In the genomic region with DNA sequence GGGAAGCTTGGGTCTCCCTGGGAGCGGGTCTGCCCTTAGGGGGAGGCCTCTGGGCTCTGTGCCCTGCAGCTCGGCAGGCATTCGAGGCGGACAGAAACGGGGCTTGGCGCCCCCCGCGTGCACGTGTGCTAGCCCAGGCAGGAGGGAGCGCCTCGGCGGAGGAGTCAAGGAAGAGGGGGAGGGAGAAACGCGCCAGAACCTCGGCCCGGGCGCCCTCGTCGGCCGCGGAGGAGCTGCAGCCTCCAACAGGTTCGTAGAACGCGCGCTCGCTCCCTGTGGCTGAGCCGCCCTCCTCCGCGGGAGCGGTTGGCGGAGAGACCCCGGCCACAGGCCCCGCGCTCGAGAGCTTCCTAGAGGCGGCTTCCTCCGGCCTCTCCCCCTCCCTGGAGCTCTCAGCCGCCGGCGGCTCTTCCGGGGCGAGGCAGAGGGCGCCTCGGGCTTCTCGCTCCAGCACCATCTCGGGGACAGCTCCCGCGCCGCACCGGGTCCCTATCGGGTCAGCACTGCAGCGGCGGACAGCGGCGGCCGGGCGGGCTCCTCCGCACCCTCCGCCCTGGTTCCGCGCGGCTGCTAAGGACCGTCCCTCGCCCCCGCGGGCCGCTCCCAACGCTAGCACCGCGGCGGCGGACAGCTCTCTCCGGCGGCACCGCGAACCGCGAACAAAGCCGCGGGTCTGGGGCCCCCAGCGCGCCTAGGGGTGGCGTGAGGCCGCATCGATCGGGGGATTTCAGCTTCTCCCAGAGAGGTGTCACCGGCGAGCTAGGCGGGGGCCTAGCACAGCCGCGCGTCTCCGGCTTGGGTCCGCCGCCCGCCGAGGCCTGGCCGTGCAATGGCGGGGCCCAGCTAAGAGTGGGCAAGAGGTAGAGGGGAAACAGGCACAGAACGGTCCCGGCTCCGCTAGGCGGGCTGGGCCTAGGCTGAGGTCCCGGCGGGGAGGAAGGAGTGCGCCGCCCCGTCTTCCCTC, we compare ENCODE assay signal across 8 cellular contexts.
A peak's percentile ranks its signal among the peaks of the same experiment; 100 is the strongest.
DNase-seq lines count a peak whose midpoint lies in the region; ATAC-seq and TF ChIP-seq lines count a peak whose summit lies in the region.

No MANE protein-coding gene starts in this region.

- H3K9me3 ChIP-seq in Panc1 (ENCODE audit: control insufficient read depth, insufficient read depth, low read depth, low read length): no peaks in the 10 kb centered on the region

- TF ChIP-seq CTCF in Panc1 (IDR thresholded peaks at IDR 0.05) (no peak), foreskin fibroblast (IDR thresholded peaks at IDR 0.05; ENCODE audit: low read depth, low read length) (no peak)

- H3K27me3 ChIP-seq in Panc1 (ENCODE audit: control insufficient read depth, insufficient read depth, low read length): peaks cover 21% of the 10 kb centered on the region

- H3K36me3 ChIP-seq in Panc1 (ENCODE audit: control insufficient read depth, insufficient read depth, low read length): no peaks in the 10 kb centered on the region

- no peak overlapping the region for H3K27ac ChIP-seq in Panc1 (ENCODE audit: low read length)

- ATAC-seq in HG03439 (IDR thresholded peaks at IDR 0.05; ENCODE audit: unreplicated experiment): peak; percentile 52
- ATAC-seq in Panc1: peak; percentile 92

- POLR2A ChIA-PET in Panc1 (lab: Charles Lee): interaction anchor here (1.1 kb wide), 1 partner anchor 35 kb away, joined by 3 read pairs; no protein-coding TSS in a partner anchor

- BruUV-seq in Panc1 (replicated peaks; lab: Mats Ljungman, UMichigan): no TSS peak

- H3K4me1 ChIP-seq in Panc1 (ENCODE audit: control insufficient read depth, insufficient read depth, low read length): peaks cover 6% of the 10 kb centered on the region; the same call in 1 of the 2 replicates

- peak overlapping the region in 1 of 2 experiments; percentile 17; a peak in 2 of 4 replicates for H3K4me3 ChIP-seq in Panc1 (ENCODE audit: low read depth in 2 of 2, low read length in 2 of 2)
- H3K4me3 ChIP-seq in foreskin fibroblast (ENCODE audit: low read depth in 1 of 2, low read length in 2 of 2): peak overlapping the region in 1 of 2 donors; percentile 12

- CTCF ChIA-PET in Panc1 (lab: Charles Lee): interaction anchor here (0.5 kb wide), 1 partner anchor 80 kb away, joined by 4 read pairs; no protein-coding TSS in a partner anchor

- in situ Hi-C loops in Panc1 (cut with HindIII; ENCODE audit: low pct_unique_long_range_greater_than_20kb, low sequenced_read_pairs): no loop called here

- DNase-seq in NCI-H82 (lab: John Stamatoyannopoulos, UW) (peak; percentile 68), NCI-H82 treated with DMSO at 0.1 percent for 48 hours (lab: John Stamatoyannopoulos, UW; ENCODE audit: unreplicated experiment) (no peak), Panc1 (ENCODE audit: low read depth, low spot score) (no peak), foreskin fibroblast (peak; percentile 76 to 92), non-pigmented ciliary epithelial cell (ENCODE audit: low read depth) (peak; percentile 30), superior temporal gyrus (ENCODE audit: extremely low spot score) (peak; percentile 57)
- DNase-seq in activated effector memory CD4-positive, alpha-beta T cell treated with anti-CD3 and anti-CD28 coated beads, Interleukin-2, amount 50 U/mL, for 16 hours: peak; percentile 90

- intact Hi-C loops in Panc1 (cut with micrococcal nuclease; ENCODE audit: unreplicated experiment): no loop called here

Comparison
In these comparisons a context has a peak if more than half of its experiments do, and no peak if none do; other contexts are left out.
1. DNase-seq: peak in NCI-H82 (single experiment), activated effector memory CD4-positive, alpha-beta T cell treated with anti-CD3 and anti-CD28 coated beads, Interleukin-2, amount 50 U/mL, for 16 hours (single experiment), foreskin fibroblast (2 of 2), non-pigmented ciliary epithelial cell (single experiment) and superior temporal gyrus (single experiment); none in NCI-H82 treated with DMSO at 0.1 percent for 48 hours (single experiment) and Panc1 (single experiment).